8 cellular contexts compared by ENCODE assay signal in genomic region chr20:11987526-11987925, GRCh38.
"Had no signal": no experiment of that assay in that cellular context is flagged by ENCODE, and none has a peak within 500 bp of the region (broad histone marks: within the 10 kb centered on the region; RNA-seq: fewer than 3 reads in every experiment).

No MANE protein-coding gene starts in this region.

- H2AFZ ChIP-seq: GM23248 had no signal

- H3K4me3 ChIP-seq: GM23248, HAP-1 had no signal

- H3K36me3 ChIP-seq: HAP-1 had no signal

- DNase-seq: GM23248, GOT3, H7, HFFc6 had no signal

- H3K27ac ChIP-seq: GM23248, HL-60 had no signal

- H3K9ac ChIP-seq: GM23248 had no signal

- ATAC-seq: HCT116, HepG2 had no signal

- H3K9me3 ChIP-seq: HAP-1 had no signal
